ENCODE assay signal across 7 cellular contexts in genomic region chr1:202968351-202968750, GRCh38. TPM values are rescaled to one million over a fixed set of nuclear protein-coding genes. Genes with fewer than 3 reads are reported as not detected.
A peak's percentile ranks its signal among the peaks of the same experiment; 100 is the strongest.
DNase-seq lines count a peak whose midpoint lies in the region; ATAC-seq, FAIRE-seq and TF ChIP-seq lines count a peak whose summit lies in the region.
"Had no signal": no experiment of that assay in that cellular context is flagged by ENCODE, and none has a peak within 500 bp of the region (broad histone marks: within the 10 kb centered on the region; RNA-seq: fewer than 3 reads in every experiment).

No MANE protein-coding gene starts in this region.

- peak overlapping the region; percentile 95 for H3K4me2 ChIP-seq in GM12878 (ENCODE audit: control insufficient read depth, insufficient read depth)

- SMC1A ChIA-PET in GM12878 (lab: Charles Lee; ENCODE audit: uncharacterized antibody, unreplicated experiment): interaction anchor here (0.6 to 1.5 kb wide), 9 partner anchors 9 to 1529 kb away, joined by 3 to 8 read pairs (median 3); partner anchors contain the start of gene TMEM183A

- H3K4me1 ChIP-seq in HUES64 (ENCODE audit: insufficient read depth, low read length): peaks cover 9% of the 10 kb centered on the region
- H3K4me1 ChIP-seq in GM12878 (ENCODE audit: control insufficient read depth, insufficient read depth, low read length): peaks cover 23% of the 10 kb centered on the region
- H3K4me1 ChIP-seq in neuron (ENCODE audit: insufficient read depth, low read length): peaks cover 12% of the 10 kb centered on the region
- H3K4me1 ChIP-seq in small intestine (ENCODE audit: control insufficient read depth in 2 of 2, insufficient read depth in 1 of 2, low read depth in 1 of 2, low read length in 1 of 2): peaks cover 0 to 3% of the 10 kb centered on the region in 2 donors

- FAIRE-seq in GM12878 (lab: Jason Lieb, UNC) (no peak), small intestine (lab: Jason Lieb, UNC) (no peak)

- H3K4me3 ChIP-seq in HUES64 (ENCODE audit: low read length) (peak overlapping the region; percentile 89), GM12878 (peak overlapping the region; percentile 82; the same call in 1 of the 2 replicates), neuron (ENCODE audit: low read length) (peak overlapping the region; percentile 49), small intestine (ENCODE audit: low read depth in 1 of 2, low read length in 2 of 2) (no peak overlapping the region)

- H3K9me3 ChIP-seq in HUES64 (ENCODE audit: insufficient read depth, low read depth, low read length) (no peaks in the 10 kb centered on the region), GM12878 (replicated peaks; ENCODE audit: control insufficient read depth, insufficient read depth, low read length) (no peaks in the 10 kb centered on the region), neuron (ENCODE audit: low read length) (no peaks in the 10 kb centered on the region), small intestine (ENCODE audit: control insufficient read depth, low read depth) (no peaks in the 10 kb centered on the region)

- ATAC-seq in GM12878 (no peak), HG03135 (IDR thresholded peaks at IDR 0.05; ENCODE audit: unreplicated experiment) (no peak)

- no peak for DNase-seq in GM12878 (ENCODE audit: low read depth, low spot score)
- no peak for DNase-seq in small intestine
- no peak for DNase-seq in NCI-H1092 (lab: John Stamatoyannopoulos, UW)
- DNase-seq: glutamatergic neuron had no signal

- H4K20me1 ChIP-seq in GM12878 (ENCODE audit: control insufficient read depth, insufficient read depth): no peaks in the 10 kb centered on the region

- H3K27me3 ChIP-seq in HUES64 (ENCODE audit: insufficient read depth, low read length): peaks cover 12% of the 10 kb centered on the region
- H3K27me3 ChIP-seq in GM12878 (replicated peaks in 1 of 2; ENCODE audit: control insufficient read depth in 2 of 2, insufficient read depth in 2 of 2, low read length in 1 of 2): peaks cover 0 to 2% of the 10 kb centered on the region in 2 experiments; a peak in 1 of 4 replicates
- peaks cover 4% of the 10 kb centered on the region for H3K27me3 ChIP-seq in neuron (ENCODE audit: insufficient read depth, low read length)
- no peaks in the 10 kb centered on the region for H3K27me3 ChIP-seq in small intestine (ENCODE audit: control insufficient read depth in 2 of 2, insufficient read depth in 2 of 2, low read length in 2 of 2)

- RAD21 ChIA-PET in GM12878 (lab: Charles Lee; ENCODE audit: unreplicated experiment): interaction anchor here (0.8 to 1.4 kb wide), 5 partner anchors 9 to 1013 kb away, joined by 3 to 4 read pairs (median 4); partner anchors contain the start of genes TIMM17A and TMEM183A

- TF ChIP-seq RAD21 in GM12878 (IDR thresholded peaks at IDR 0.05; ENCODE audit: insufficient read depth, low read depth, low read length): no peak

- CTCF ChIA-PET in GM12878 (lab: Yijun Ruan, JAX): interaction anchor here (0.6 to 1.5 kb wide), 17 partner anchors 9 to 1109 kb away, joined by 3 to 10 read pairs (median 4); partner anchors contain the start of gene KLHL12

- WGBS in HUES64: 92% methylated on average over 2 of the region's 3 CpGs
- 38% methylated on average over 3 of the region's 3 CpGs for WGBS in GM12878 (ENCODE audit: insufficient coverage, insufficient replicate concordance, low lambda C conversion rate, missing lambda C conversion rate)
- WGBS in small intestine, 3 donors: 51 to 66% (median 58%) methylated on average over 3 of the region's 3 CpGs

- H3K79me2 ChIP-seq in GM12878 (ENCODE audit: control insufficient read depth, insufficient read depth, low read length): peaks cover 7% of the 10 kb centered on the region

- BruUV-seq in GM12878 (replicated peaks; lab: Mats Ljungman, UMichigan): no TSS peak

- POLR2A ChIA-PET in GM12878 (lab: Charles Lee): interaction anchor here (0.6 to 1.6 kb wide), 4 partner anchors 9 to 38 kb away, joined by 3 to 10 read pairs (median 4); partner anchors contain the start of gene TMEM183A

- peak overlapping the region; percentile 91 for H2AFZ ChIP-seq in GM12878 (ENCODE audit: control insufficient read depth, low read depth, low read length)
- peak overlapping the region; percentile 75 for H2AFZ ChIP-seq in neuron (ENCODE audit: low read depth, low read length)

- no peak for TF ChIP-seq CTCF in GM12878 (IDR thresholded peaks at IDR 0.05 in 2 of 3, conservative IDR thresholded peaks at IDR 0.05 in 1 of 3; ENCODE audit: control insufficient read depth in 2 of 3, extremely low read depth in 1 of 3, insufficient read depth in 1 of 3, low read depth in 3 of 3, low read length in 3 of 3)

- no peak for TF ChIP-seq EP300 in GM12878 (IDR thresholded peaks at IDR 0.05; ENCODE audit: borderline replicate concordance in 1 of 2, control insufficient read depth in 1 of 2, low read depth in 2 of 2, low read length in 2 of 2)

- H3K9ac ChIP-seq in HUES64 (ENCODE audit: low read depth, low read length) (no peak overlapping the region), GM12878 (ENCODE audit: control insufficient read depth, insufficient read depth, low read length) (no peak overlapping the region)

- in situ Hi-C loops in GM12878 (cut with MboI): no loop called here

- intact Hi-C loops in GM12878 (cut with micrococcal nuclease; ENCODE audit: unreplicated experiment): loop anchor here (2.0 kb wide), 2 partner anchors 30 to 42 kb away; partner anchors contain the start of gene KLHL12

- H3K27ac ChIP-seq in HUES64 (ENCODE audit: low read depth, low read length) (no peak overlapping the region), GM12878 (ENCODE audit: control insufficient read depth, insufficient read depth) (no peak overlapping the region), small intestine (ENCODE audit: low read depth in 1 of 2, low read length in 1 of 2) (no peak overlapping the region)

- no peak for TF ChIP-seq POLR2A in GM12878 (IDR thresholded peaks at IDR 0.05; ENCODE audit: low read depth, low read length)

- peaks cover 4% of the 10 kb centered on the region; the same call in 1 of the 2 replicates for H3K36me3 ChIP-seq in HUES64 (ENCODE audit: insufficient read depth, low read length)
- no peaks in the 10 kb centered on the region; a peak in 1 of 4 replicates for H3K36me3 ChIP-seq in GM12878 (ENCODE audit: control insufficient read depth in 2 of 2, insufficient read depth in 2 of 2, low read length in 1 of 2)
- no peaks in the 10 kb centered on the region for H3K36me3 ChIP-seq in neuron (ENCODE audit: insufficient read depth, low read length)
- H3K36me3 ChIP-seq in small intestine (ENCODE audit: control insufficient read depth in 2 of 2, insufficient read depth in 2 of 2, low read length in 2 of 2): peaks cover 0 to 3% of the 10 kb centered on the region in 2 donors

RNA-seq across cellular contexts. Expression of gene CYB5R1, which starts 1.3 kb away (rescaled TPM):
- polyA plus RNA-seq in HUES64 (2013, experiment 1 of 2): 11.8 TPM
- 12.6 TPM for polyA plus RNA-seq in HUES64 (2013, experiment 2 of 2)
- 29.1 and 31.8 TPM in 2 replicates for total RNA-seq in GM12878 (2013; cell fraction: nucleolus; rRNA removed)
- total RNA-seq in GM12878 (2014; rRNA removed): 22.3 and 22.4 TPM in 2 replicates
- total RNA-seq in GM12878 (2014; rRNA removed; fragmentation: Illumina TruSeq; extraction: Trizol): 12.1 and 12.6 TPM in 2 replicates
- 16.9 and 17.0 TPM in 2 replicates for total RNA-seq in GM12878 (2021)
- 12.2 TPM for polyA plus RNA-seq in GM12878 (2011; ENCODE audit: low read depth)
- polyA plus RNA-seq in GM12878 (2011; rRNA removed): 12.7 TPM in 2 replicates
- 11.7 and 13.7 TPM in 2 replicates for polyA plus RNA-seq in GM12878 (2011; cell fraction: cytosol; rRNA removed)
- 30.3 and 52.0 TPM in 2 replicates for polyA plus RNA-seq in GM12878 (2011; cell fraction: nucleus; rRNA removed)
- polyA plus RNA-seq in GM12878 (2012): 15.6 and 19.7 TPM in 2 replicates
- polyA plus RNA-seq in GM12878 (2014; fragmentation: Illumina TruSeq; extraction: Trizol): 19.5 and 22.7 TPM in 2 replicates
- 1 to 10 TPM; 3.2 to 9.1 TPM for polyA plus RNA-seq in GM12878 (2014; fragmentation: Nextera tagmentation; extraction: Ambion mirVana)
- polyA plus RNA-seq in GM12878 (2014; rRNA removed): 18.2 and 18.8 TPM in 2 replicates
- polyA plus RNA-seq in GM12878 (2016; fragmentation: Nextera tagmentation; extraction: Ambion mirVana): 10 to 100 TPM; 17.9 to 19.8 TPM
- polyA minus RNA-seq in GM12878 (2011; rRNA and poly(A)+ RNA removed): 14.5 and 17.7 TPM in 2 replicates
- 3.6 TPM in 2 replicates for polyA minus RNA-seq in GM12878 (2011; cell fraction: cytosol; rRNA and poly(A)+ RNA removed)
- polyA minus RNA-seq in GM12878 (2011; cell fraction: nucleus; rRNA and poly(A)+ RNA removed): 25.3 and 28.7 TPM in 2 replicates
- 10 to 100 TPM in 2 of 3 donors, 1 to 10 TPM in 1; 6.5 to 27.7 (median 14.1) TPM for polyA plus RNA-seq in small intestine

RNA-seq across cellular contexts. Expression of gene ADIPOR1, which starts 10.2 kb away (rescaled TPM):
- polyA plus RNA-seq in HUES64 (2013, experiment 1 of 2): 49.8 TPM
- polyA plus RNA-seq in HUES64 (2013, experiment 2 of 2): 55.8 TPM
- 34.3 and 36.9 TPM in 2 replicates for total RNA-seq in GM12878 (2013; cell fraction: nucleolus; rRNA removed)
- total RNA-seq in GM12878 (2014; rRNA removed): 73.1 and 81.9 TPM in 2 replicates
- total RNA-seq in GM12878 (2014; rRNA removed; fragmentation: Illumina TruSeq; extraction: Trizol): 58.1 and 59.6 TPM in 2 replicates
- total RNA-seq in GM12878 (2021): 53.2 and 56.1 TPM in 2 replicates
- polyA plus RNA-seq in GM12878 (2011; ENCODE audit: low read depth): 36.8 TPM
- polyA plus RNA-seq in GM12878 (2011; rRNA removed): 103 and 122 TPM in 2 replicates
- 96.9 and 109 TPM in 2 replicates for polyA plus RNA-seq in GM12878 (2011; cell fraction: cytosol; rRNA removed)
- polyA plus RNA-seq in GM12878 (2011; cell fraction: nucleus; rRNA removed): 40.2 and 57.0 TPM in 2 replicates
- polyA plus RNA-seq in GM12878 (2012): 44.8 and 49.1 TPM in 2 replicates
- 81.5 and 101 TPM in 2 replicates for polyA plus RNA-seq in GM12878 (2014; fragmentation: Illumina TruSeq; extraction: Trizol)
- 10 to 100 TPM; 18.4 to 25.1 TPM for polyA plus RNA-seq in GM12878 (2014; fragmentation: Nextera tagmentation; extraction: Ambion mirVana)
- 57.7 and 62.1 TPM in 2 replicates for polyA plus RNA-seq in GM12878 (2014; rRNA removed)
- polyA plus RNA-seq in GM12878 (2016; fragmentation: Nextera tagmentation; extraction: Ambion mirVana): 100 to 1,000 TPM; 117 to 120 TPM
- polyA minus RNA-seq in GM12878 (2011; rRNA and poly(A)+ RNA removed): 166 and 171 TPM in 2 replicates
- 41.2 and 42.9 TPM in 2 replicates for polyA minus RNA-seq in GM12878 (2011; cell fraction: cytosol; rRNA and poly(A)+ RNA removed)
- polyA minus RNA-seq in GM12878 (2011; cell fraction: nucleus; rRNA and poly(A)+ RNA removed): 13.5 and 15.8 TPM in 2 replicates
- 10 to 100 TPM; 48.5 to 56.2 (median 51.4) TPM for polyA plus RNA-seq in small intestine

RNA-seq across cellular contexts. Expression of gene TMEM183A, which starts 38.8 kb away (rescaled TPM):
- 89.6 TPM for polyA plus RNA-seq in HUES64 (2013, experiment 1 of 2)
- 84.4 TPM for polyA plus RNA-seq in HUES64 (2013, experiment 2 of 2)
- 67.8 and 72.7 TPM in 2 replicates for total RNA-seq in GM12878 (2013; cell fraction: nucleolus; rRNA removed)
- total RNA-seq in GM12878 (2014; rRNA removed): 68.5 and 72.3 TPM in 2 replicates
- 49.4 and 56.1 TPM in 2 replicates for total RNA-seq in GM12878 (2014; rRNA removed; fragmentation: Illumina TruSeq; extraction: Trizol)
- 58.1 and 64.2 TPM in 2 replicates for total RNA-seq in GM12878 (2021)
- 34.3 TPM for polyA plus RNA-seq in GM12878 (2011; ENCODE audit: low read depth)
- 82.5 and 103 TPM in 2 replicates for polyA plus RNA-seq in GM12878 (2011; rRNA removed)
- polyA plus RNA-seq in GM12878 (2011; cell fraction: cytosol; rRNA removed): 110 and 152 TPM in 2 replicates
- 85.5 and 103 TPM in 2 replicates for polyA plus RNA-seq in GM12878 (2011; cell fraction: nucleus; rRNA removed)
- polyA plus RNA-seq in GM12878 (2012): 35.3 and 35.6 TPM in 2 replicates
- polyA plus RNA-seq in GM12878 (2014; fragmentation: Illumina TruSeq; extraction: Trizol): 69.4 and 75.4 TPM in 2 replicates
- polyA plus RNA-seq in GM12878 (2014; fragmentation: Nextera tagmentation; extraction: Ambion mirVana): 10 to 100 TPM; 12.3 to 25.0 TPM
- polyA plus RNA-seq in GM12878 (2014; rRNA removed): 55.5 and 57.8 TPM in 2 replicates
- polyA plus RNA-seq in GM12878 (2016; fragmentation: Nextera tagmentation; extraction: Ambion mirVana): 10 to 100 TPM; 76.8 to 85.6 TPM
- 105 and 118 TPM in 2 replicates for polyA minus RNA-seq in GM12878 (2011; rRNA and poly(A)+ RNA removed)
- polyA minus RNA-seq in GM12878 (2011; cell fraction: cytosol; rRNA and poly(A)+ RNA removed): 18.4 and 31.5 TPM in 2 replicates
- 33.7 and 49.2 TPM in 2 replicates for polyA minus RNA-seq in GM12878 (2011; cell fraction: nucleus; rRNA and poly(A)+ RNA removed)
- 10 to 100 TPM; 58.9 to 80.4 (median 71.6) TPM for polyA plus RNA-seq in small intestine

RNA-seq across cellular contexts. Expression of gene KLHL12, which starts 41.3 kb away (rescaled TPM):
- polyA plus RNA-seq in HUES64 (2013, experiment 1 of 2): 21.3 TPM
- polyA plus RNA-seq in HUES64 (2013, experiment 2 of 2): 22.3 TPM
- 27.2 and 28.5 TPM in 2 replicates for total RNA-seq in GM12878 (2013; cell fraction: nucleolus; rRNA removed)
- total RNA-seq in GM12878 (2014; rRNA removed): 27.5 and 33.3 TPM in 2 replicates
- 28.0 and 30.1 TPM in 2 replicates for total RNA-seq in GM12878 (2014; rRNA removed; fragmentation: Illumina TruSeq; extraction: Trizol)
- 28.4 and 28.5 TPM in 2 replicates for total RNA-seq in GM12878 (2021)
- 21.5 TPM for polyA plus RNA-seq in GM12878 (2011; ENCODE audit: low read depth)
- polyA plus RNA-seq in GM12878 (2011; rRNA removed): 53.8 and 75.5 TPM in 2 replicates
- 29.4 and 36.5 TPM in 2 replicates for polyA plus RNA-seq in GM12878 (2011; cell fraction: cytosol; rRNA removed)
- 32.6 and 43.0 TPM in 2 replicates for polyA plus RNA-seq in GM12878 (2011; cell fraction: nucleus; rRNA removed)
- polyA plus RNA-seq in GM12878 (2012): 23.1 and 27.1 TPM in 2 replicates
- polyA plus RNA-seq in GM12878 (2014; fragmentation: Illumina TruSeq; extraction: Trizol): 32.1 and 38.4 TPM in 2 replicates
- polyA plus RNA-seq in GM12878 (2014; fragmentation: Nextera tagmentation; extraction: Ambion mirVana): 10 to 100 TPM; 16.0 to 17.8 TPM
- 24.6 and 30.5 TPM in 2 replicates for polyA plus RNA-seq in GM12878 (2014; rRNA removed)
- 10 to 100 TPM; 36.6 to 37.6 TPM for polyA plus RNA-seq in GM12878 (2016; fragmentation: Nextera tagmentation; extraction: Ambion mirVana)
- 47.3 and 57.1 TPM in 2 replicates for polyA minus RNA-seq in GM12878 (2011; rRNA and poly(A)+ RNA removed)
- polyA minus RNA-seq in GM12878 (2011; cell fraction: cytosol; rRNA and poly(A)+ RNA removed): 10.6 and 13.2 TPM in 2 replicates
- 12.6 and 14.4 TPM in 2 replicates for polyA minus RNA-seq in GM12878 (2011; cell fraction: nucleus; rRNA and poly(A)+ RNA removed)
- 10 to 100 TPM; 12.7 to 18.6 (median 15.7) TPM for polyA plus RNA-seq in small intestine

RNA-seq across cellular contexts. Expression of gene PPFIA4, which starts 57.9 kb away (rescaled TPM):
- 2.9 TPM for polyA plus RNA-seq in HUES64 (2013, experiment 1 of 2)
- 6.5 TPM for polyA plus RNA-seq in HUES64 (2013, experiment 2 of 2)
- 287 and 339 TPM in 2 replicates for total RNA-seq in GM12878 (2013; cell fraction: nucleolus; rRNA removed)
- total RNA-seq in GM12878 (2014; rRNA removed) (0.54 and 0.79 TPM in 2 replicates), GM12878 (2014; rRNA removed; fragmentation: Illumina TruSeq; extraction: Trizol) (0.18 and 0.22 TPM in 2 replicates), GM12878 (2021) (1.1 and 1.5 TPM in 2 replicates)
- 10.7 TPM for polyA plus RNA-seq in GM12878 (2011; ENCODE audit: low read depth)
- polyA plus RNA-seq in GM12878 (2011; rRNA removed) (14.8 and 19.7 TPM in 2 replicates), GM12878 (2014; fragmentation: Illumina TruSeq; extraction: Trizol) (0.34 and 1.1 TPM in 2 replicates), GM12878 (2014; fragmentation: Nextera tagmentation; extraction: Ambion mirVana) (under 1 TPM; 0.02 to 0.11 TPM), GM12878 (2014; rRNA removed) (0.74 and 0.88 TPM in 2 replicates), GM12878 (2016; fragmentation: Nextera tagmentation; extraction: Ambion mirVana) (under 1 TPM in 1 of 2 experiments, not detected in 1; 0.04 TPM), small intestine (under 1 TPM in 2 of 3 donors, not detected in 1; 0.27 to 0.54 TPM)
- polyA plus RNA-seq in GM12878 (2011; cell fraction: cytosol; rRNA removed): 14.5 and 19.9 TPM in 2 replicates
- 252 and 384 TPM in 2 replicates for polyA plus RNA-seq in GM12878 (2011; cell fraction: nucleus; rRNA removed)
- polyA plus RNA-seq in GM12878 (2012): 22.9 and 25.7 TPM in 2 replicates
- polyA minus RNA-seq in GM12878 (2011; rRNA and poly(A)+ RNA removed): 16.0 and 36.5 TPM in 2 replicates
- polyA minus RNA-seq in GM12878 (2011; cell fraction: cytosol; rRNA and poly(A)+ RNA removed): 5.2 and 8.8 TPM in 2 replicates
- polyA minus RNA-seq in GM12878 (2011; cell fraction: nucleus; rRNA and poly(A)+ RNA removed): 57.1 and 63.0 TPM in 2 replicates

Comparison
In these comparisons a context has a peak if more than half of its experiments do, and no peak if none do; other contexts are left out.
1. H3K4me3 ChIP-seq: peak in HUES64 (single experiment), GM12878 (single experiment) and neuron (single experiment); none in small intestine (0 of 2).